7 cellular contexts compared by ENCODE assay signal in the genomic region with DNA sequence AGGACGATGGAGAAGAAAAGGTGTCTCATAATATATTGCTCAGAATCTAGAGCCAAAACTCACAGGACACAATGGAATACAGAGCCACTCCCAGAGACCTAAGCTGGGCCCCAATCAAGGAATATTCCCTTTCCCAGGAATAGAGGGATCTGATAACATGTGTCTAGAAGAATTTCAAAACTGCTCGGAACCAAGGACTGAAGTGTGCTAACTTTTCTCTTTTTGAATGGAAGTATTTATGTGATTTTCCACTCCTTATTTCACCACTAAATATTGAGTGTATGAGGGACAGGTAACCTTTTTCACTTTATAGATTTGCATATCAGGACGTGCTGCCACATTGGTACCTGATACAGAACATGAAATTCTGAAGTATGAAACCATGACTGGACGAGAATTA.
"Had no signal": no experiment of that assay in that cellular context is flagged by ENCODE, and none has a peak within 500 bp of the region (broad histone marks: within the 10 kb centered on the region; RNA-seq: fewer than 3 reads in every experiment).

No MANE protein-coding gene starts in this region.

- FAIRE-seq: HepG2, HTR-8/SVneo had no signal

- H3K4me3 Mint-ChIP-seq: IgD-negative memory B cell had no signal

- H3K27ac ChIP-seq: HL-60, KMS-11 had no signal

- H3K36me3 Mint-ChIP-seq: IgD-negative memory B cell had no signal

- H3K27ac Mint-ChIP-seq: IgD-negative memory B cell had no signal

- H3K27me3 Mint-ChIP-seq: IgD-negative memory B cell had no signal

- H3K4me2 ChIP-seq: KMS-11 had no signal

- H3K9ac ChIP-seq: KMS-11 had no signal

- H3K9me3 Mint-ChIP-seq: IgD-negative memory B cell had no signal

- DNase-seq: IMR-90, KG1 had no signal

- ATAC-seq: HepG2 had no signal
